In genomic region chr1:25243907-25244306, GRCh38 we compare ENCODE assay signal across 20 cellular contexts. TPM values are rescaled to one million over a fixed set of nuclear protein-coding genes. Genes with fewer than 3 reads are reported as not detected.
A peak's percentile ranks its signal among the peaks of the same experiment; 100 is the strongest.
DNase-seq lines count a peak whose midpoint lies in the region; ATAC-seq and TF ChIP-seq lines count a peak whose summit lies in the region.
"Had no signal": no experiment of that assay in that cellular context is flagged by ENCODE, and none has a peak within 500 bp of the region (broad histone marks: within the 10 kb centered on the region; RNA-seq: fewer than 3 reads in every experiment).

No MANE protein-coding gene starts in this region.

- 76 to 79% methylated on average over 6 of the region's 6 CpGs for WGBS in thyroid gland, 2 donors

- DNase-seq in stimulated activated naive CD8-positive, alpha-beta T cell treated with anti-CD3 and anti-CD28 coated beads, Interleukin-15, amount 100 ng/mL, for 72 hours: no peak
- DNase-seq in activated CD4-positive, alpha-beta memory T cell treated with anti-CD3 and anti-CD28 coated beads, Interleukin-2, amount 10 ng/mL, durations not matched to agents 7 days and 5 days: no peak
- DNase-seq in immature natural killer cell (peak in 1 of 3 donors; percentile 7), SW 1271 (lab: John Stamatoyannopoulos, UW) (no peak), H7 (no peak), thyroid gland (no peak)
- DNase-seq: activated CD4-positive, CD25-positive, alpha-beta regulatory T cell treated with anti-CD3 and anti-CD28 coated beads, Interleukin-2, amount 50 U/mL, for 72 hours; activated gamma-delta T cell; AML-193; mesendoderm; MM.1S; NCI-H2081 treated with DMSO at 0.1 percent for 48 hours; NCI-H526 treated with DMSO at 0.1 percent for 48 hours; ovary; stimulated activated naive CD4-positive, alpha-beta T cell had no signal

- intact Hi-C loops in thyroid gland (cut with DNase I): no loop called here

- H3K9me3 Mint-ChIP-seq in stimulated activated naive CD8-positive, alpha-beta T cell treated with anti-CD3 and anti-CD28 coated beads, Interleukin-15, Interleukin-2, amounts not matched to agents 100 ng/mL and 50 ng/mL, for 24 hours: no peaks in the 10 kb centered on the region
- H3K9me3 Mint-ChIP-seq in stimulated activated naive CD8-positive, alpha-beta T cell treated with anti-CD3 and anti-CD28 coated beads, Interleukin-15, amount 100 ng/mL, for 72 hours: no peaks in the 10 kb centered on the region
- no peaks in the 10 kb centered on the region for H3K9me3 Mint-ChIP-seq in activated CD4-positive, alpha-beta memory T cell treated with anti-CD3 and anti-CD28 coated beads, Interleukin-2, amount 10 ng/mL, durations not matched to agents 7 days and 5 days
- H3K9me3 Mint-ChIP-seq in immature natural killer cell: no peaks in the 10 kb centered on the region
- no peaks in the 10 kb centered on the region for H3K9me3 Mint-ChIP-seq in stimulated activated memory B cell treated with anti-CD40 and anti-IgM and Interleukin-4, amounts not matched to agents 10 μg/mL and 1 μg/mL and 100 μg/mL, for 72 hours

- no peak for TF ChIP-seq CTCF in thyroid gland (IDR thresholded peaks at IDR 0.05)

- peaks cover 82% of the 10 kb centered on the region for H3K4me1 Mint-ChIP-seq in stimulated activated naive CD8-positive, alpha-beta T cell treated with anti-CD3 and anti-CD28 coated beads, Interleukin-15, Interleukin-2, amounts not matched to agents 100 ng/mL and 50 ng/mL, for 24 hours (ENCODE audit: low read depth)
- peaks cover 87% of the 10 kb centered on the region for H3K4me1 Mint-ChIP-seq in stimulated activated naive CD8-positive, alpha-beta T cell treated with anti-CD3 and anti-CD28 coated beads, Interleukin-15, amount 100 ng/mL, for 72 hours
- H3K4me1 Mint-ChIP-seq in activated CD4-positive, alpha-beta memory T cell treated with anti-CD3 and anti-CD28 coated beads, Interleukin-2, amount 10 ng/mL, durations not matched to agents 7 days and 5 days: peaks cover 81% of the 10 kb centered on the region
- peaks cover 62 to 79% of the 10 kb centered on the region in 2 donors for H3K4me1 Mint-ChIP-seq in immature natural killer cell
- H3K4me1 Mint-ChIP-seq in stimulated activated memory B cell treated with anti-CD40 and anti-IgM and Interleukin-4, amounts not matched to agents 10 μg/mL and 1 μg/mL and 100 μg/mL, for 72 hours: peaks cover 66% of the 10 kb centered on the region

- CTCF ChIA-PET in activated CD4-positive, alpha-beta memory T cell treated with anti-CD3 and anti-CD28 coated beads, Interleukin-2, amount 10 ng/mL, durations not matched to agents 7 days and 5 days (lab: Charles Lee): interaction anchor here (0.9 to 1.1 kb wide), 2 partner anchors 11 to 12 kb away, joined by 3 to 4 read pairs; partner anchors contain the start of gene SYF2

- no peak for ATAC-seq in stimulated activated naive CD8-positive, alpha-beta T cell treated with anti-CD3 and anti-CD28 coated beads, Interleukin-15, amount 100 ng/mL, for 72 hours
- ATAC-seq in stimulated activated memory B cell treated with anti-CD40 and anti-IgM and Interleukin-4, amounts not matched to agents 10 μg/mL and 1 μg/mL and 100 μg/mL, for 72 hours: no peak
- ATAC-seq: Panc1 had no signal

- TF ChIP-seq POLR2A in thyroid gland (IDR thresholded peaks at IDR 0.05): no peak

- H3K36me3 ChIP-seq in H7 (replicated peaks; ENCODE audit: control insufficient read depth, insufficient read depth, low read length) (peaks cover 21% of the 10 kb centered on the region), thyroid gland (peaks cover 42 to 46% of the 10 kb centered on the region in 2 donors)
- H3K36me3 ChIP-seq: ovary had no signal

- no peak overlapping the region for H3K4me3 ChIP-seq in H7 (ENCODE audit: insufficient read depth, low read depth, low read length)
- no peak overlapping the region for H3K4me3 ChIP-seq in thyroid gland (replicated peaks in 1 of 3)
- H3K4me3 ChIP-seq: cardiac muscle cell, ovary had no signal

- H3K27me3 ChIP-seq in H7 (ENCODE audit: control insufficient read depth, insufficient read depth, low read length) (no peaks in the 10 kb centered on the region), thyroid gland (no peaks in the 10 kb centered on the region)
- H3K27me3 ChIP-seq: cardiac muscle cell, ovary had no signal

- H3K9me3 ChIP-seq in thyroid gland: no peaks in the 10 kb centered on the region
- H3K9me3 ChIP-seq: ovary had no signal

- H3K4me3 Mint-ChIP-seq in stimulated activated naive CD8-positive, alpha-beta T cell treated with anti-CD3 and anti-CD28 coated beads, Interleukin-15, Interleukin-2, amounts not matched to agents 100 ng/mL and 50 ng/mL, for 24 hours: peak overlapping the region; percentile 51
- peak overlapping the region in 1 of 2 donors; percentile 25 for H3K4me3 Mint-ChIP-seq in stimulated activated naive CD8-positive, alpha-beta T cell treated with anti-CD3 and anti-CD28 coated beads, Interleukin-15, amount 100 ng/mL, for 72 hours
- H3K4me3 Mint-ChIP-seq in activated CD4-positive, alpha-beta memory T cell treated with anti-CD3 and anti-CD28 coated beads, Interleukin-2, amount 10 ng/mL, durations not matched to agents 7 days and 5 days: peak overlapping the region; percentile 18
- peak overlapping the region in 2 of 5 donors; percentile 27 to 68 for H3K4me3 Mint-ChIP-seq in immature natural killer cell
- no peak overlapping the region for H3K4me3 Mint-ChIP-seq in stimulated activated memory B cell treated with anti-CD40 and anti-IgM and Interleukin-4, amounts not matched to agents 10 μg/mL and 1 μg/mL and 100 μg/mL, for 72 hours

- no peak overlapping the region for H3K27ac ChIP-seq in thyroid gland
- H3K27ac ChIP-seq: cardiac muscle cell, ovary had no signal

- peaks cover 31 to 32% of the 10 kb centered on the region in 2 donors for H3K4me1 ChIP-seq in thyroid gland

- POLR2A ChIA-PET in activated CD4-positive, alpha-beta memory T cell treated with anti-CD3 and anti-CD28 coated beads, Interleukin-2, amount 10 ng/mL, durations not matched to agents 7 days and 5 days (lab: Charles Lee): interaction anchor here (8.9 kb wide), 1 partner anchor 12 kb away, joined by 157 read pairs; the partner anchor contains the start of gene SYF2

- no peaks in the 10 kb centered on the region for H3K27me3 Mint-ChIP-seq in stimulated activated naive CD8-positive, alpha-beta T cell treated with anti-CD3 and anti-CD28 coated beads, Interleukin-15, Interleukin-2, amounts not matched to agents 100 ng/mL and 50 ng/mL, for 24 hours
- no peaks in the 10 kb centered on the region for H3K27me3 Mint-ChIP-seq in stimulated activated naive CD8-positive, alpha-beta T cell treated with anti-CD3 and anti-CD28 coated beads, Interleukin-15, amount 100 ng/mL, for 72 hours
- H3K27me3 Mint-ChIP-seq in activated CD4-positive, alpha-beta memory T cell treated with anti-CD3 and anti-CD28 coated beads, Interleukin-2, amount 10 ng/mL, durations not matched to agents 7 days and 5 days: no peaks in the 10 kb centered on the region
- H3K27me3 Mint-ChIP-seq in immature natural killer cell (ENCODE audit: low read depth in 3 of 3): peaks cover 41 to 52% (median 43%) of the 10 kb centered on the region in 3 donors
- no peaks in the 10 kb centered on the region for H3K27me3 Mint-ChIP-seq in stimulated activated memory B cell treated with anti-CD40 and anti-IgM and Interleukin-4, amounts not matched to agents 10 μg/mL and 1 μg/mL and 100 μg/mL, for 72 hours

- H3K36me3 Mint-ChIP-seq in stimulated activated naive CD8-positive, alpha-beta T cell treated with anti-CD3 and anti-CD28 coated beads, Interleukin-15, Interleukin-2, amounts not matched to agents 100 ng/mL and 50 ng/mL, for 24 hours (ENCODE audit: low read depth): peaks cover 58% of the 10 kb centered on the region
- peaks cover 78% of the 10 kb centered on the region for H3K36me3 Mint-ChIP-seq in activated CD4-positive, alpha-beta memory T cell treated with anti-CD3 and anti-CD28 coated beads, Interleukin-2, amount 10 ng/mL, durations not matched to agents 7 days and 5 days (ENCODE audit: low read depth)
- H3K36me3 Mint-ChIP-seq in immature natural killer cell: peaks cover 26 to 45% (median 30%) of the 10 kb centered on the region in 3 donors
- H3K36me3 Mint-ChIP-seq in stimulated activated memory B cell treated with anti-CD40 and anti-IgM and Interleukin-4, amounts not matched to agents 10 μg/mL and 1 μg/mL and 100 μg/mL, for 72 hours: peaks cover 53% of the 10 kb centered on the region

- H3K27ac Mint-ChIP-seq in stimulated activated naive CD8-positive, alpha-beta T cell treated with anti-CD3 and anti-CD28 coated beads, Interleukin-15, Interleukin-2, amounts not matched to agents 100 ng/mL and 50 ng/mL, for 24 hours: peak overlapping the region; percentile 53
- peak overlapping the region in 1 of 2 donors; percentile 72 for H3K27ac Mint-ChIP-seq in stimulated activated naive CD8-positive, alpha-beta T cell treated with anti-CD3 and anti-CD28 coated beads, Interleukin-15, amount 100 ng/mL, for 72 hours
- H3K27ac Mint-ChIP-seq in activated CD4-positive, alpha-beta memory T cell treated with anti-CD3 and anti-CD28 coated beads, Interleukin-2, amount 10 ng/mL, durations not matched to agents 7 days and 5 days: peak overlapping the region; percentile 37
- peak overlapping the region in 5 of 6 donors; percentile 21 to 99 (median 67) for H3K27ac Mint-ChIP-seq in immature natural killer cell
- no peak overlapping the region for H3K27ac Mint-ChIP-seq in stimulated activated memory B cell treated with anti-CD40 and anti-IgM and Interleukin-4, amounts not matched to agents 10 μg/mL and 1 μg/mL and 100 μg/mL, for 72 hours

RNA-seq across cellular contexts. Expression of gene RSRP1, which starts 3.3 kb away (rescaled TPM):
- 100 to 1,000 TPM; 236 to 237 TPM for total RNA-seq in activated CD4-positive, alpha-beta memory T cell treated with anti-CD3 and anti-CD28 coated beads, Interleukin-2, amount 10 ng/mL, durations not matched to agents 7 days and 5 days
- 10 to 100 TPM; 23.9 to 70.1 (median 33.4) TPM for polyA plus RNA-seq in immature natural killer cell
- 62.4 and 92.4 TPM in 2 replicates for total RNA-seq in H7 (2014; rRNA removed; shearing (Covaris generic))
- total RNA-seq in thyroid gland: 100 to 1,000 TPM; 140 to 294 (median 152) TPM

RNA-seq across cellular contexts. Expression of gene SYF2, which starts 11.6 kb away (rescaled TPM):
- total RNA-seq in activated CD4-positive, alpha-beta memory T cell treated with anti-CD3 and anti-CD28 coated beads, Interleukin-2, amount 10 ng/mL, durations not matched to agents 7 days and 5 days: 10 to 100 TPM; 53.4 to 53.5 TPM
- polyA plus RNA-seq in immature natural killer cell: 10 to 100 TPM; 65.6 to 82.8 (median 75.9) TPM
- 36.6 and 58.4 TPM in 2 replicates for total RNA-seq in H7 (2014; rRNA removed; shearing (Covaris generic))
- total RNA-seq in thyroid gland: 10 to 100 TPM; 41.1 to 94.9 (median 57.9) TPM

RNA-seq across cellular contexts. Expression of gene RHD, which starts 28.4 kb away (rescaled TPM):
- total RNA-seq in activated CD4-positive, alpha-beta memory T cell treated with anti-CD3 and anti-CD28 coated beads, Interleukin-2, amount 10 ng/mL, durations not matched to agents 7 days and 5 days: not detected
- polyA plus RNA-seq in immature natural killer cell: under 1 TPM; 0.19 to 0.26 (median 0.21) TPM
- total RNA-seq in H7 (2014; rRNA removed; shearing (Covaris generic)): 0.10 and 0.30 TPM in 2 replicates
- total RNA-seq in thyroid gland: not detected
- total RNA-seq: cardiac muscle cell; ovary; T-helper 1 cell treated with Interleukin-12 subunit alpha and Interleukin-12 subunit beta and Interleukin-4 antibody, amounts not matched to agents 30 ng/mL and 1 ng/mL, for 36 hours had no signal
- polyA plus RNA-seq: ovary had no signal
